1 cellular context compared by ENCODE assay signal in the genomic region with DNA sequence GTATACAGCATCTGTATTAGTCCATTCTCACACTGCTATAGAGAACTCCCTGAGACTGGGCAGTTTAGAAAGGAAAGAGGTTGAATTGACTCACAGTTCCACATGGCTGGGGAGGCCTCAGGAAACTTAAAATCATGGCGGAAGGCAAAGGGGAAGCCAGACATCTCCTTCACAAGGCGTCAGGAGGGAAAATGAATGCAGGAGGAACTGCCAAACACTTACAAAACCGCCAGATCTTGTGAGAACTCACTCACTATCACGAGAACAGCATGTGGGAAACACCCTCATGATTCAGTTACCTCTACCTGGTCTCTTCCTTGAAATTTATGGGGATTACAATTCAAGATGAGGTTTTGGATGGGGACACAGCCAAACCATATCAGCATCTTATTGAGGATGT.
A peak's percentile ranks its signal among the peaks of the same experiment; 100 is the strongest.
TF ChIP-seq lines count a peak whose summit lies in the region.

No MANE protein-coding gene starts in this region.

TF ChIP-seq in HEK293, 187 proteins besides CTCF, POLR2A, EP300 and RAD21 (continued from another document):
- TF ChIP-seq, protein P1, sequence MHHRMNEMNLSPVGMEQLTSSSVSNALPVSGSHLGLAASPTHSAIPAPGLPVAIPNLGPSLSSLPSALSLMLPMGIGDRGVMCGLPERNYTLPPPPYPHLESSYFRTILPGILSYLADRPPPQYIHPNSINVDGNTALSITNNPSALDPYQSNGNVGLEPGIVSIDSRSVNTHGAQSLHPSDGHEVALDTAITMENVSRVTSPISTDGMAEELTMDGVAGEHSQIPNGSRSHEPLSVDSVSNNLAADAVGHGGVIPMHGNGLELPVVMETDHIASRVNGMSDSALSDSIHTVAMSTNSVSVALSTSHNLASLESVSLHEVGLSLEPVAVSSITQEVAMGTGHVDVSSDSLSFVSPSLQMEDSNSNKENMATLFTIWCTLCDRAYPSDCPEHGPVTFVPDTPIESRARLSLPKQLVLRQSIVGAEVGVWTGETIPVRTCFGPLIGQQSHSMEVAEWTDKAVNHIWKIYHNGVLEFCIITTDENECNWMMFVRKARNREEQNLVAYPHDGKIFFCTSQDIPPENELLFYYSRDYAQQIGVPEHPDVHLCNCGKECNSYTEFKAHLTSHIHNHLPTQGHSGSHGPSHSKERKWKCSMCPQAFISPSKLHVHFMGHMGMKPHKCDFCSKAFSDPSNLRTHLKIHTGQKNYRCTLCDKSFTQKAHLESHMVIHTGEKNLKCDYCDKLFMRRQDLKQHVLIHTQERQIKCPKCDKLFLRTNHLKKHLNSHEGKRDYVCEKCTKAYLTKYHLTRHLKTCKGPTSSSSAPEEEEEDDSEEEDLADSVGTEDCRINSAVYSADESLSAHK (tag by site-specific recombination; IDR thresholded peaks at IDR 0.05): no peak
- TF ChIP-seq ZNF366 (tag by site-specific recombination; conservative IDR thresholded peaks at IDR 0.05) (no peak), ZNF623 (tag by site-specific recombination; IDR thresholded peaks at IDR 0.05) (no peak), ZNF785 (tag by site-specific recombination; IDR thresholded peaks at IDR 0.05) (no peak), ZNF266 (tag by site-specific recombination; IDR thresholded peaks at IDR 0.05; ENCODE audit: low read depth) (no peak), ZNF274 (IDR thresholded peaks at IDR 0.05; ENCODE audit: low read length) (no peak), ZNF274 (tag by site-specific recombination; IDR thresholded peaks at IDR 0.05; ENCODE audit: borderline replicate concordance) (peak; percentile 81; the same call in 1 of the 2 replicates), ZNF239 (tag by site-specific recombination; IDR thresholded peaks at IDR 0.05) (no peak), ZNF701 (tag by site-specific recombination; IDR thresholded peaks at IDR 0.05) (no peak), ZNF610 (tag by site-specific recombination; IDR thresholded peaks at IDR 0.05; ENCODE audit: borderline replicate concordance) (no peak), TRIM28 (IDR thresholded peaks at IDR 0.05; ENCODE audit: borderline replicate concordance, low read length) (0 out of 2 replicates have a peak, but pooled peaks have one; percentile 6), ZNF146 (tag by site-specific recombination; IDR thresholded peaks at IDR 0.05) (no peak), ZNF426 (tag by site-specific recombination; IDR thresholded peaks at IDR 0.05) (no peak)
- TF ChIP-seq, protein P2, sequence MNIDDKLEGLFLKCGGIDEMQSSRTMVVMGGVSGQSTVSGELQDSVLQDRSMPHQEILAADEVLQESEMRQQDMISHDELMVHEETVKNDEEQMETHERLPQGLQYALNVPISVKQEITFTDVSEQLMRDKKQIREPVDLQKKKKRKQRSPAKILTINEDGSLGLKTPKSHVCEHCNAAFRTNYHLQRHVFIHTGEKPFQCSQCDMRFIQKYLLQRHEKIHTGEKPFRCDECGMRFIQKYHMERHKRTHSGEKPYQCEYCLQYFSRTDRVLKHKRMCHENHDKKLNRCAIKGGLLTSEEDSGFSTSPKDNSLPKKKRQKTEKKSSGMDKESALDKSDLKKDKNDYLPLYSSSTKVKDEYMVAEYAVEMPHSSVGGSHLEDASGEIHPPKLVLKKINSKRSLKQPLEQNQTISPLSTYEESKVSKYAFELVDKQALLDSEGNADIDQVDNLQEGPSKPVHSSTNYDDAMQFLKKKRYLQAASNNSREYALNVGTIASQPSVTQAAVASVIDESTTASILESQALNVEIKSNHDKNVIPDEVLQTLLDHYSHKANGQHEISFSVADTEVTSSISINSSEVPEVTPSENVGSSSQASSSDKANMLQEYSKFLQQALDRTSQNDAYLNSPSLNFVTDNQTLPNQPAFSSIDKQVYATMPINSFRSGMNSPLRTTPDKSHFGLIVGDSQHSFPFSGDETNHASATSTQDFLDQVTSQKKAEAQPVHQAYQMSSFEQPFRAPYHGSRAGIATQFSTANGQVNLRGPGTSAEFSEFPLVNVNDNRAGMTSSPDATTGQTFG (tag by site-specific recombination; IDR thresholded peaks at IDR 0.05; ENCODE audit: borderline replicate concordance): no peak
